Comparison of ENCODE assay signal across 8 cellular contexts in genomic region chr1:151762941-151763921, GRCh38. TPM values are rescaled to one million over a fixed set of nuclear protein-coding genes. Genes with fewer than 3 reads are reported as not detected.
DNase-seq lines count a peak whose midpoint lies in the region; ATAC-seq lines count a peak whose summit lies in the region.

TSS of gene MRPL9 (minus strand) at chr1:151763496. CDS start at chr1:151763479, 17 bp downstream.

- POLR2A ChIA-PET in activated CD8-positive, alpha-beta memory T cell treated with anti-CD3 and anti-CD28 coated beads for 36 hours (lab: Charles Lee), result interaction anchor here (0.9 to 1.4 kb wide), 4 partner anchors 26 to 83 kb away, joined by 3 to 5 read pairs (median 4); partner anchors contain the start of gene C2CD4D

- peaks cover 10% of the 10 kb centered on the region for H3K4me1 ChIP-seq in effector memory CD4-positive, alpha-beta T cell (ENCODE audit: control insufficient read depth, insufficient read depth, low read length, poor library complexity, severe bottlenecking)

- DNase-seq in CD1c-positive myeloid dendritic cell (ENCODE audit: extremely low spot score) (peak; percentile 77), HS-27A (ENCODE audit: low read depth) (peak; percentile 29), NOMO-1 treated with DMSO at 0.1 percent for 48 hours (lab: John Stamatoyannopoulos, UW; ENCODE audit: unreplicated experiment) (peak; percentile 78), lung microvascular endothelial cell (ENCODE audit: low read depth in 2 of 2) (peak; percentile 77 to 82)
- DNase-seq in effector memory CD4-positive, alpha-beta T cell, result peak; percentile 61 to 73 (median 72)
- peak; percentile 71 to 74 (median 72) for DNase-seq in stimulated activated CD4-positive, alpha-beta T cell treated with anti-CD3 and anti-CD28 coated beads, TNF-alpha, amount 100 ng/mL, for 4 hours (ENCODE audit: low read depth in 3 of 3)

- CTCF ChIA-PET in activated CD8-positive, alpha-beta memory T cell treated with anti-CD3 and anti-CD28 coated beads for 36 hours (lab: Charles Lee), result interaction anchor here (1.1 kb wide), 2 partner anchors 65 to 73 kb away, joined by 3 to 5 read pairs; no protein-coding TSS in a partner anchor

- peaks cover 29% of the 10 kb centered on the region for H3K36me3 ChIP-seq in effector memory CD4-positive, alpha-beta T cell (ENCODE audit: control insufficient read depth, insufficient read depth, low read length)

- no peaks in the 10 kb centered on the region for H3K27me3 ChIP-seq in effector memory CD4-positive, alpha-beta T cell (replicated peaks; ENCODE audit: control insufficient read depth, insufficient read depth, low read length, poor library complexity, severe bottlenecking)

- ATAC-seq in GM19452 (IDR thresholded peaks at IDR 0.05; ENCODE audit: unreplicated experiment), result peak; percentile 96

- H3K9me3 ChIP-seq in effector memory CD4-positive, alpha-beta T cell (ENCODE audit: control insufficient read depth, low read length), result no peaks in the 10 kb centered on the region

- peak within 1 kb of the TSS; percentile 78 for H3K27ac ChIP-seq in effector memory CD4-positive, alpha-beta T cell (ENCODE audit: insufficient read depth, low read length, poor library complexity, severe bottlenecking)

- H3K4me3 ChIP-seq in effector memory CD4-positive, alpha-beta T cell (ENCODE audit: insufficient read depth, low read depth, low read length, poor library complexity, severe bottlenecking), result peak within 1 kb of the TSS; percentile 97

RNA-seq across cellular contexts. Expression of gene MRPL9, which starts in this region (rescaled TPM):
- total RNA-seq in activated CD8-positive, alpha-beta memory T cell treated with anti-CD3 and anti-CD28 coated beads for 36 hours, result 100 to 1,000 TPM; 161 to 169 TPM
- total RNA-seq in lung microvascular endothelial cell, result 89.7 and 112 TPM in 2 replicates

Comparison
In these comparisons a context has a peak if more than half of its experiments do, and no peak if none do; other contexts are left out.
1. Peak in every context shown above with its lines: DNase-seq, ATAC-seq, H3K4me3 ChIP-seq and H3K27ac ChIP-seq.
2. DNase-seq: peak in every context shown above with its lines; median percentile 80 in lung microvascular endothelial cell; 78 in NOMO-1 treated with DMSO at 0.1 percent for 48 hours; 77 in CD1c-positive myeloid dendritic cell; 72 in effector memory CD4-positive, alpha-beta T cell; 72 in stimulated activated CD4-positive, alpha-beta T cell treated with anti-CD3 and anti-CD28 coated beads, TNF-alpha, amount 100 ng/mL, for 4 hours; 29 in HS-27A.